Comparison of ENCODE assay signal across 22 cellular contexts in genomic region chr13:53092931-53093330, GRCh38.
"Had no signal": no experiment of that assay in that cellular context is flagged by ENCODE, and none has a peak within 500 bp of the region (broad histone marks: within the 10 kb centered on the region; RNA-seq: fewer than 3 reads in every experiment).

No MANE protein-coding gene starts in this region.

- ATAC-seq: activated T-helper 17 cell treated with anti-CD3 and anti-CD28 coated beads, Interleukin-2, amount 50 U/mL, for 72 hours; left lung; naive thymus-derived CD8-positive, alpha-beta T cell had no signal

- H3K4me1 Mint-ChIP-seq: activated T-helper 17 cell treated with anti-CD3 and anti-CD28 coated beads, Interleukin-2, amount 50 U/mL, for 72 hours; central memory CD8-positive, alpha-beta T cell; naive thymus-derived CD8-positive, alpha-beta T cell had no signal

- H3K4me1 ChIP-seq: adrenal gland, colonic mucosa, left lung, sigmoid colon, tibial artery had no signal

- H3K9me3 ChIP-seq: adrenal gland, colonic mucosa, sigmoid colon, tibial artery had no signal

- DNase-seq: activated CD4-positive, alpha-beta T cell treated with anti-CD3 and anti-CD28 coated beads for 1 hour; activated CD8-positive, alpha-beta memory T cell treated with anti-CD3 and anti-CD28 coated beads for 24 hours; activated CD8-positive, alpha-beta memory T cell treated with anti-CD3 and anti-CD28 coated beads, Interleukin-2, amount 50 U/mL, for 4 hours; activated naive CD4-positive, alpha-beta T cell; activated T-cell treated with anti-CD3 and anti-CD28 coated beads, Interleukin-2, amount 50 U/mL, for 24 hours; adrenal gland; colonic mucosa; erythroblast; foreskin fibroblast; left lung; naive thymus-derived CD8-positive, alpha-beta T cell; posterior cingulate gyrus; sigmoid colon; stimulated activated CD4-positive, alpha-beta T cell treated with anti-CD3 and anti-CD28 coated beads, Interleukin-2, amount 100 ng/mL, for 48 hours; stimulated activated CD8-positive, alpha-beta memory T cell treated with anti-CD3 and anti-CD28 coated beads, Interleukin-4, amount 100 ng/mL, for 48 hours; stimulated activated naive CD4-positive, alpha-beta T cell treated with Interleukin-2 at 50 U/mL for 16 hours; T-helper 1 cell; tibial artery had no signal

- H3K36me3 ChIP-seq: adrenal gland, colonic mucosa, left lung, sigmoid colon, tibial artery had no signal

- H3K27me3 ChIP-seq: adrenal gland, colonic mucosa, left lung, sigmoid colon, tibial artery had no signal

- H3K27ac ChIP-seq: adrenal gland, colonic mucosa, left lung, sigmoid colon, tibial artery had no signal

- H3K27me3 Mint-ChIP-seq: activated naive CD8-positive, alpha-beta T cell; activated T-cell treated with anti-CD3 and anti-CD28 coated beads, Interleukin-2, amount 50 U/mL, for 24 hours; activated T-helper 17 cell treated with anti-CD3 and anti-CD28 coated beads, Interleukin-2, amount 50 U/mL, for 72 hours; central memory CD8-positive, alpha-beta T cell had no signal

- H3K27ac Mint-ChIP-seq: activated naive CD8-positive, alpha-beta T cell; activated T-cell treated with anti-CD3 and anti-CD28 coated beads, Interleukin-2, amount 50 U/mL, for 24 hours; activated T-helper 17 cell treated with anti-CD3 and anti-CD28 coated beads, Interleukin-2, amount 50 U/mL, for 72 hours; naive thymus-derived CD8-positive, alpha-beta T cell had no signal

- H3K36me3 Mint-ChIP-seq: activated naive CD8-positive, alpha-beta T cell; naive thymus-derived CD8-positive, alpha-beta T cell had no signal

- H3K4me3 ChIP-seq: adrenal gland, colonic mucosa, left lung, lung, sigmoid colon, tibial artery had no signal

- H3K4me3 Mint-ChIP-seq: activated naive CD8-positive, alpha-beta T cell; activated T-cell treated with anti-CD3 and anti-CD28 coated beads, Interleukin-2, amount 50 U/mL, for 24 hours; activated T-helper 17 cell treated with anti-CD3 and anti-CD28 coated beads, Interleukin-2, amount 50 U/mL, for 72 hours; central memory CD8-positive, alpha-beta T cell; naive thymus-derived CD8-positive, alpha-beta T cell had no signal
